Comparison of ENCODE assay signal across 1 cellular context in the genomic region with DNA sequence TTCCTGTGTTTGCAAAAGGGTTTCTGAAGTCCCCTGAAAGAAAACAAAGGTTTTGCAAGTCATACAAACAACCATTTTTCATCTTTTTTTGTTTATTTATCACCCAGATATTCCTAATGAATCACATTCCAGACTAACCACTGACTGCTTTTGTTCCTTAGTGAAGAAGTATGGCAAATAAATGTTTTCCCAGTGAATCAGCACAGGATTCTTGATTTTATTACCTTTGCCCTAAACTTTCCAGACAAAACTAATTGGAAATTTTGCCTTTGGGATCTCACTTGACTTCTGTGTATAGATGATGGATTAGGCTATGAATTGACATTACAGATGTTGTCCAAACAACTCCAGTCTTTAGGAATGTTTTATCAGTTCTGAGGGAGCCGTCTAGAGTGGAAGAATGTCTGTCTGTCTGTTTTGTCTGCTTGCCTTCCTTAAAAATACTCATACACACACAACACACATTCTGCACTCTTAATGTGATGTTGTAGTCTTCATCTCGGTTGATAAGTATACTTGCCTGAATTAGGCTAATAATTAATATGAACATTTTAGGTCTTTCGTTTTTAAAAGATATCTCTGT.
TF ChIP-seq lines count a peak whose summit lies in the region.

No MANE protein-coding gene starts in this region.

TF ChIP-seq in IMR-90, 13 proteins besides CTCF, POLR2A, EP300 and RAD21 (continued from another document):
- TF ChIP-seq, protein P1, sequence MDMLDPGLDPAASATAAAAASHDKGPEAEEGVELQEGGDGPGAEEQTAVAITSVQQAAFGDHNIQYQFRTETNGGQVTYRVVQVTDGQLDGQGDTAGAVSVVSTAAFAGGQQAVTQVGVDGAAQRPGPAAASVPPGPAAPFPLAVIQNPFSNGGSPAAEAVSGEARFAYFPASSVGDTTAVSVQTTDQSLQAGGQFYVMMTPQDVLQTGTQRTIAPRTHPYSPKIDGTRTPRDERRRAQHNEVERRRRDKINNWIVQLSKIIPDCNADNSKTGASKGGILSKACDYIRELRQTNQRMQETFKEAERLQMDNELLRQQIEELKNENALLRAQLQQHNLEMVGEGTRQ (IDR thresholded peaks at IDR 0.05; ENCODE audit: low read depth, low read length): no peak
